14 cellular contexts compared by ENCODE assay signal in genomic region chr2:109209412-109209811, GRCh38.
DNase-seq lines count a peak whose midpoint lies in the region; ATAC-seq and TF ChIP-seq lines count a peak whose summit lies in the region.
"Had no signal": no experiment of that assay in that cellular context is flagged by ENCODE, and none has a peak within 500 bp of the region (broad histone marks: within the 10 kb centered on the region; RNA-seq: fewer than 3 reads in every experiment).

No MANE protein-coding gene starts in this region.

- peak; percentile 82 for ATAC-seq in SK-N-SH treated with all-trans-retinoic acid at 6 μM for 48 hours
- ATAC-seq in psoas muscle: no peak
- no peak for ATAC-seq in stimulated activated memory B cell treated with anti-CD40 and anti-IgM and Interleukin-4, amounts not matched to agents 10 μg/mL and 1 μg/mL and 100 μg/mL, for 72 hours
- ATAC-seq in GM19324 (IDR thresholded peaks at IDR 0.05; ENCODE audit: low FRiP score, unreplicated experiment): no peak
- ATAC-seq in HG03520 (IDR thresholded peaks at IDR 0.05; ENCODE audit: unreplicated experiment): no peak
- ATAC-seq: lower lobe of right lung had no signal

- DNase-seq in GM03348 (ENCODE audit: low spot score) (peak; percentile 88), fibroblast of pulmonary artery (ENCODE audit: low read depth) (peak; percentile 85), psoas muscle (no peak)
- no peak for DNase-seq in stimulated activated naive CD4-positive, alpha-beta T cell treated with Interleukin-2 at 50 U/mL for 16 hours (lab: John Stamatoyannopoulos, UW)
- DNase-seq: cortex of kidney, DMS79 treated with DMSO at 0.1 percent for 48 hours, lower lobe of right lung, NCI-H1417 treated with DMSO at 0.1 percent for 48 hours, SHP77 treated with DMSO at 0.1 percent for 48 hours, testis had no signal

- no peak overlapping the region for H3K4me3 Mint-ChIP-seq in stimulated activated memory B cell treated with anti-CD40 and anti-IgM and Interleukin-4, amounts not matched to agents 10 μg/mL and 1 μg/mL and 100 μg/mL, for 72 hours

- H3K27me3 Mint-ChIP-seq in stimulated activated memory B cell treated with anti-CD40 and anti-IgM and Interleukin-4, amounts not matched to agents 10 μg/mL and 1 μg/mL and 100 μg/mL, for 72 hours: peaks cover 42% of the 10 kb centered on the region

- no peaks in the 10 kb centered on the region for H3K36me3 ChIP-seq in psoas muscle (ENCODE audit: insufficient read depth in 1 of 2, low read depth in 1 of 2)
- H3K36me3 ChIP-seq: lower lobe of right lung had no signal

- H3K4me3 ChIP-seq in fibroblast of pulmonary artery (replicated peaks; ENCODE audit: low read depth, low read length): no peak overlapping the region
- H3K4me3 ChIP-seq in psoas muscle: no peak overlapping the region
- H3K4me3 ChIP-seq: lower lobe of right lung, testis had no signal

- no peaks in the 10 kb centered on the region for H3K36me3 Mint-ChIP-seq in stimulated activated memory B cell treated with anti-CD40 and anti-IgM and Interleukin-4, amounts not matched to agents 10 μg/mL and 1 μg/mL and 100 μg/mL, for 72 hours

- no peaks in the 10 kb centered on the region for H3K9me3 Mint-ChIP-seq in stimulated activated memory B cell treated with anti-CD40 and anti-IgM and Interleukin-4, amounts not matched to agents 10 μg/mL and 1 μg/mL and 100 μg/mL, for 72 hours

- peaks cover 37% of the 10 kb centered on the region for H3K4me1 ChIP-seq in psoas muscle
- H3K4me1 ChIP-seq: testis had no signal

- peak overlapping the region; percentile 9 for H3K27ac ChIP-seq in psoas muscle
- H3K27ac ChIP-seq: lower lobe of right lung, testis had no signal

- H3K4me1 Mint-ChIP-seq in stimulated activated memory B cell treated with anti-CD40 and anti-IgM and Interleukin-4, amounts not matched to agents 10 μg/mL and 1 μg/mL and 100 μg/mL, for 72 hours: peaks cover 19% of the 10 kb centered on the region

- intact Hi-C loops in psoas muscle (cut with DNase I): loop anchor here in 1 of 2 donors (5.0 kb wide), 1 partner anchor 82 kb away; the partner anchor contains the start of gene SH3RF3

- H3K27ac Mint-ChIP-seq in stimulated activated memory B cell treated with anti-CD40 and anti-IgM and Interleukin-4, amounts not matched to agents 10 μg/mL and 1 μg/mL and 100 μg/mL, for 72 hours: no peak overlapping the region

- 42 to 51% (median 44%) methylated on average over 4 of the region's 4 CpGs for WGBS in psoas muscle, 3 donors

- no peaks in the 10 kb centered on the region for H3K27me3 ChIP-seq in psoas muscle (ENCODE audit: insufficient read depth in 3 of 3, low read length in 2 of 3)
- H3K27me3 ChIP-seq: testis had no signal

- H3K9me3 ChIP-seq in psoas muscle: peaks cover 6% of the 10 kb centered on the region
- H3K9me3 ChIP-seq: lower lobe of right lung, testis had no signal

- TF ChIP-seq CTCF in fibroblast of pulmonary artery (IDR thresholded peaks at IDR 0.05; ENCODE audit: low read length, missing control alignments) (no peak), psoas muscle (IDR thresholded peaks at IDR 0.05) (no peak)

TF ChIP-seq in SK-N-SH treated with all-trans-retinoic acid at 6 μM for 48 hours, 23 proteins besides CTCF, POLR2A, EP300 and RAD21:
- no peak for TF ChIP-seq ESRRG (CRISPR knock-in tag; IDR thresholded peaks at IDR 0.05)
- TF ChIP-seq ISL1 (CRISPR knock-in tag; IDR thresholded peaks at IDR 0.05): no peak
- no peak for TF ChIP-seq POU6F1 (CRISPR knock-in tag; IDR thresholded peaks at IDR 0.05; ENCODE audit: borderline replicate concordance, low read depth)
- no peak for TF ChIP-seq GLIS3 (CRISPR knock-in tag; IDR thresholded peaks at IDR 0.05)
- no peak for TF ChIP-seq CREB5 (CRISPR knock-in tag; IDR thresholded peaks at IDR 0.05; ENCODE audit: low read depth)
- no peak for TF ChIP-seq CSRNP3 (CRISPR knock-in tag; IDR thresholded peaks at IDR 0.05)

Comparison
In these comparisons a context has a peak if more than half of its experiments do, and no peak if none do; other contexts are left out.
1. DNase-seq: peak in GM03348 (single experiment) and fibroblast of pulmonary artery (single experiment); none in psoas muscle (0 of 2) and stimulated activated naive CD4-positive, alpha-beta T cell treated with Interleukin-2 at 50 U/mL for 16 hours (single experiment).